ENCODE assay signal across 11 cellular contexts in the genomic region with DNA sequence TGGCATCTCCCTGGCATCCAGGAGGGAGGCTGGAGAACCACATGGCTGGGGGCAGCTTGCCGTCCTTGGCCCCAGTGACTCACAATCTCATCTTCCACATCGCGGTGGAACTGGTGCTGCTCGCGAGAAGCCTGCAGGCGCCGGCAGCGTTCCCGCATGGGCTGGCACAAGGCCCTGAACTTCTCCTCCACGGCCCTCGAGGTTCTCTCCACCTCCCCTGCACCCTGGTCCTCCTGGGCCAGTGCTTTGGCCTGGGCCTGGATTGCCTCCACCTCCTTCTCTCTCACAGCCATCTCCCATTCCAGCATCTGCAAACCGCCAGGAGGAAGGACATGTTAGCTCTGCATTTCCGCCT. TPM values are rescaled to one million over a fixed set of nuclear protein-coding genes. Genes with fewer than 3 reads are reported as not detected.
DNase-seq lines count a peak whose midpoint lies in the region; ATAC-seq, FAIRE-seq and TF ChIP-seq lines count a peak whose summit lies in the region.
"Had no signal": no experiment of that assay in that cellular context is flagged by ENCODE, and none has a peak within 500 bp of the region (broad histone marks: within the 10 kb centered on the region; RNA-seq: fewer than 3 reads in every experiment).

No MANE protein-coding gene starts in this region.

- H3K27me3 ChIP-seq in Panc1 (ENCODE audit: control insufficient read depth, insufficient read depth, low read length) (no peaks in the 10 kb centered on the region), adipocyte (replicated peaks; ENCODE audit: control insufficient read depth, insufficient read depth, low read length) (no peaks in the 10 kb centered on the region), H1 (replicated peaks in 1 of 4; ENCODE audit: control insufficient read depth in 3 of 4, extremely low read depth in 1 of 4, insufficient read depth in 3 of 4, low read length in 3 of 4) (no peaks in the 10 kb centered on the region)
- H3K27me3 ChIP-seq: BLaER1 treated with 17β-estradiol and CSF1 and Interleukin-3, amounts not matched to agents 10 nM and 100 nM; SJSA1 had no signal

- TF ChIP-seq CTCF in Panc1 (IDR thresholded peaks at IDR 0.05) (no peak), H1 (IDR thresholded peaks at IDR 0.05; ENCODE audit: control extremely low read depth in 1 of 3, insufficient read depth in 1 of 3, low read depth in 1 of 3, low read length in 3 of 3) (no peak), type B pancreatic cell (conservative IDR thresholded peaks at IDR 0.05) (no peak)

- no peak for TF ChIP-seq POLR2A in H1 (IDR thresholded peaks at IDR 0.05; ENCODE audit: control extremely low read depth in 1 of 2, low read depth in 2 of 2, low read length in 2 of 2)

- no peak for TF ChIP-seq EP300 in H1 (IDR thresholded peaks at IDR 0.05; ENCODE audit: borderline replicate concordance in 1 of 2, low read depth in 2 of 2, low read length in 2 of 2)

- intact Hi-C loops in Panc1 (cut with micrococcal nuclease; ENCODE audit: unreplicated experiment): loop anchor here (1.0 to 10.0 kb wide), 2 partner anchors 51 to 140 kb away; a partner anchor contains a TSS
- intact Hi-C loops in activated T-helper 2 cell treated with anti-CD3 and anti-CD28 coated beads, Interferon-gamma antibody, Interleukin-2, Interleukin-4, amounts not matched to agents 10 μg/mL and 5 μg/mL and 100 μg/mL, durations not matched to agents 14 hours and 24 hours and 36 hours (cut with micrococcal nuclease): loop anchor here (1.0 to 2.0 kb wide), 2 partner anchors 140 to 189 kb away; no protein-coding TSS in a partner anchor

- H3K4me1 Mint-ChIP-seq in type B pancreatic cell (ENCODE audit: unreplicated experiment): peaks cover 9% of the 10 kb centered on the region
- H3K4me1 Mint-ChIP-seq in activated T-helper 2 cell treated with anti-CD3 and anti-CD28 coated beads, Interferon-gamma antibody, Interleukin-2, Interleukin-4, amounts not matched to agents 10 μg/mL and 5 μg/mL and 100 μg/mL, durations not matched to agents 14 hours and 24 hours and 36 hours (ENCODE audit: low read depth): no peaks in the 10 kb centered on the region

- FAIRE-seq in H1 (lab: Jason Lieb, UNC): no peak

- no peak overlapping the region for H2BK5ac ChIP-seq in H1 (ENCODE audit: low read depth, low read length)

- H3K27ac ChIP-seq in Panc1 (ENCODE audit: low read length) (no peak overlapping the region), H1 (ENCODE audit: low read depth, low read length) (no peak overlapping the region)
- H3K27ac ChIP-seq: BLaER1 treated with 17β-estradiol and CSF1 and Interleukin-3, amounts not matched to agents 10 nM and 100 nM; GM23248; SJSA1 had no signal

- no peak overlapping the region for H2BK20ac ChIP-seq in H1 (ENCODE audit: low read length)

- ATAC-seq in Panc1: peak; percentile 10; the same call in 1 of the 2 replicates

- no peak overlapping the region for H3K56ac ChIP-seq in H1 (replicated peaks; ENCODE audit: insufficient read length, low read depth, low read length)

- no peaks in the 10 kb centered on the region for H3K27me3 Mint-ChIP-seq in type B pancreatic cell
- H3K27me3 Mint-ChIP-seq in activated T-helper 2 cell treated with anti-CD3 and anti-CD28 coated beads, Interferon-gamma antibody, Interleukin-2, Interleukin-4, amounts not matched to agents 10 μg/mL and 5 μg/mL and 100 μg/mL, durations not matched to agents 14 hours and 24 hours and 36 hours (ENCODE audit: low read depth): no peaks in the 10 kb centered on the region

- no peaks in the 10 kb centered on the region for H3K9me3 Mint-ChIP-seq in type B pancreatic cell
- no peaks in the 10 kb centered on the region for H3K9me3 Mint-ChIP-seq in activated T-helper 2 cell treated with anti-CD3 and anti-CD28 coated beads, Interferon-gamma antibody, Interleukin-2, Interleukin-4, amounts not matched to agents 10 μg/mL and 5 μg/mL and 100 μg/mL, durations not matched to agents 14 hours and 24 hours and 36 hours
- H3K9me3 Mint-ChIP-seq: CD8-positive, alpha-beta T cell had no signal

- H3K79me2 ChIP-seq in H1 (ENCODE audit: control insufficient read depth in 1 of 2, insufficient read depth in 2 of 2, low read length in 2 of 2): no peaks in the 10 kb centered on the region

- H3K23me2 ChIP-seq in H1 (ENCODE audit: low read depth, low read length): no peaks in the 10 kb centered on the region

- H3K14ac ChIP-seq in H1 (ENCODE audit: insufficient read length): no peak overlapping the region

- H3K4ac ChIP-seq in H1 (replicated peaks; ENCODE audit: insufficient read length, low read depth, low read length): no peak overlapping the region

- H2BK120ac ChIP-seq in H1 (replicated peaks; ENCODE audit: low read depth, low read length): no peak overlapping the region

- no peaks in the 10 kb centered on the region for H3K9me3 ChIP-seq in Panc1 (ENCODE audit: control insufficient read depth, insufficient read depth, low read depth, low read length)
- H3K9me3 ChIP-seq in adipocyte (ENCODE audit: control insufficient read depth, low read length): no peaks in the 10 kb centered on the region
- no peaks in the 10 kb centered on the region for H3K9me3 ChIP-seq in H1 (ENCODE audit: insufficient read depth in 2 of 2, low read depth in 1 of 2, low read length in 1 of 2)
- H3K9me3 ChIP-seq: BLaER1 treated with 17β-estradiol and CSF1 and Interleukin-3, amounts not matched to agents 10 nM and 100 nM; SJSA1 had no signal

- no peak overlapping the region for H4K8ac ChIP-seq in H1 (ENCODE audit: extremely low read depth, insufficient read depth, low read length)

- H3K4me2 ChIP-seq in H1 (ENCODE audit: insufficient read depth in 1 of 2, low read depth in 2 of 2, low read length in 2 of 2): no peak overlapping the region
- H3K4me2 ChIP-seq: BLaER1 treated with 17β-estradiol and CSF1 and Interleukin-3, amounts not matched to agents 10 nM and 100 nM had no signal

- no peak overlapping the region for H2AFZ ChIP-seq in H1 (ENCODE audit: low read length)
- H2AFZ ChIP-seq: GM23248 had no signal

- H3K4me1 ChIP-seq in Panc1 (ENCODE audit: control insufficient read depth, insufficient read depth, low read length): no peaks in the 10 kb centered on the region
- no peaks in the 10 kb centered on the region for H3K4me1 ChIP-seq in adipocyte (ENCODE audit: control insufficient read depth, insufficient read depth, low read length)
- peaks cover 0 to 3% (median 1%) of the 10 kb centered on the region in 4 experiments; a peak in 2 of 7 replicates for H3K4me1 ChIP-seq in H1 (replicated peaks in 1 of 4; ENCODE audit: control insufficient read depth in 3 of 4, insufficient read depth in 4 of 4, low read length in 3 of 4)
- H3K4me1 ChIP-seq: BLaER1 treated with 17β-estradiol and CSF1 and Interleukin-3, amounts not matched to agents 10 nM and 100 nM; SJSA1 had no signal

- no peak overlapping the region for H2AK5ac ChIP-seq in H1 (ENCODE audit: low read depth, low read length)

- no peaks in the 10 kb centered on the region for H3K79me1 ChIP-seq in H1 (ENCODE audit: low read depth, low read length)

- H3K36me3 ChIP-seq in Panc1 (ENCODE audit: control insufficient read depth, insufficient read depth, low read length) (no peaks in the 10 kb centered on the region), adipocyte (ENCODE audit: control insufficient read depth, insufficient read depth, low read length, severe bottlenecking) (no peaks in the 10 kb centered on the region), H1 (ENCODE audit: control insufficient read depth in 2 of 4, insufficient read depth in 4 of 4, low read length in 3 of 4) (peaks cover 37 to 64% (median 57%) of the 10 kb centered on the region in 4 experiments)
- H3K36me3 ChIP-seq: SJSA1 had no signal

- peak overlapping the region; percentile 21 for H3K9ac ChIP-seq in adipocyte (ENCODE audit: low read length)
- H3K9ac ChIP-seq in H1 (replicated peaks in 1 of 4; ENCODE audit: extremely low read depth in 1 of 4, low read depth in 3 of 4, low read length in 3 of 4): no peak overlapping the region
- H3K9ac ChIP-seq: GM23248 had no signal

- no peak for DNase-seq in Panc1 (ENCODE audit: low read depth, low spot score)
- DNase-seq in adipocyte (ENCODE audit: low read depth): no peak
- no peak for DNase-seq in H1 (ENCODE audit: low read depth in 1 of 2, low spot score in 2 of 2)
- no peak for DNase-seq in type B pancreatic cell (ENCODE audit: extremely low spot score, unreplicated experiment)
- DNase-seq in SKM-1 treated with dmso at 0.1 percent for 144 hours (lab: John Stamatoyannopoulos, UW; ENCODE audit: unreplicated experiment): no peak
- DNase-seq in stimulated activated naive CD4-positive, alpha-beta T cell treated with Interleukin-2 at 50 U/mL for 16 hours (lab: John Stamatoyannopoulos, UW): no peak
- no peak for DNase-seq in activated T-helper 2 cell treated with anti-CD3 and anti-CD28 coated beads, Interferon-gamma antibody, Interleukin-2, Interleukin-4, amounts not matched to agents 10 μg/mL and 5 μg/mL and 100 μg/mL, durations not matched to agents 14 hours and 24 hours and 36 hours (ENCODE audit: low spot score)

- BruUV-seq in Panc1 (replicated peaks; lab: Mats Ljungman, UMichigan): no TSS peak

- no peak overlapping the region for H3K4me3 ChIP-seq in Panc1 (ENCODE audit: low read depth in 2 of 2, low read length in 2 of 2)
- H3K4me3 ChIP-seq in adipocyte (ENCODE audit: low read length): no peak overlapping the region
- H3K4me3 ChIP-seq in H1 (ENCODE audit: extremely low read depth in 1 of 4, insufficient read depth in 2 of 4, low read depth in 3 of 4, low read length in 4 of 4): no peak overlapping the region
- H3K4me3 ChIP-seq: BLaER1 treated with 17β-estradiol and CSF1 and Interleukin-3, amounts not matched to agents 10 nM and 100 nM; GM23248; SJSA1 had no signal

- H2BK12ac ChIP-seq in H1 (ENCODE audit: low read depth, low read length): no peak overlapping the region

- peak overlapping the region; percentile 26 for H4K5ac ChIP-seq in H1 (ENCODE audit: insufficient read length, low read depth, low read length)

- H3K27ac Mint-ChIP-seq in type B pancreatic cell: peak overlapping the region; percentile 85
- no peak overlapping the region for H3K27ac Mint-ChIP-seq in activated T-helper 2 cell treated with anti-CD3 and anti-CD28 coated beads, Interferon-gamma antibody, Interleukin-2, Interleukin-4, amounts not matched to agents 10 μg/mL and 5 μg/mL and 100 μg/mL, durations not matched to agents 14 hours and 24 hours and 36 hours
- H3K27ac Mint-ChIP-seq: CD8-positive, alpha-beta T cell had no signal

- no peak overlapping the region for H3K23ac ChIP-seq in H1 (ENCODE audit: insufficient read length)

- POLR2A ChIA-PET in Panc1 (lab: Charles Lee): no interaction called here
- POLR2A ChIA-PET in H1 (lab: Charles Lee; ENCODE audit: partially characterized antibody): interaction anchor here (0.6 to 1.0 kb wide), 3 partner anchors 8 to 134 kb away, joined by 3 to 4 read pairs (median 3); partner anchors contain the start of gene RBM4B

- no peak overlapping the region for H3K4me3 Mint-ChIP-seq in type B pancreatic cell
- no peak overlapping the region for H3K4me3 Mint-ChIP-seq in activated T-helper 2 cell treated with anti-CD3 and anti-CD28 coated beads, Interferon-gamma antibody, Interleukin-2, Interleukin-4, amounts not matched to agents 10 μg/mL and 5 μg/mL and 100 μg/mL, durations not matched to agents 14 hours and 24 hours and 36 hours (ENCODE audit: low read depth)
- H3K4me3 Mint-ChIP-seq: CD8-positive, alpha-beta T cell had no signal

- 90% methylated on average over 13 of the region's 13 CpGs; no CpG with 5 or more reads in 1 of the 2 experiments for WGBS in H1 (ENCODE audit: extremely low coverage in 1 of 2, insufficient coverage in 1 of 2, insufficient read length in 1 of 2, insufficient replicate concordance in 2 of 2, low coverage in 1 of 2, low lambda C conversion rate in 2 of 2, missing lambda C conversion rate in 1 of 2), 2 experiments

- H4K20me1 ChIP-seq in H1 (replicated peaks in 1 of 2; ENCODE audit: control insufficient read depth in 1 of 2, insufficient read depth in 2 of 2, low read length in 2 of 2): peaks cover 0 to 4% of the 10 kb centered on the region in 2 experiments

- no peak overlapping the region for H4K91ac ChIP-seq in H1 (replicated peaks; ENCODE audit: insufficient read length, low read length)

- no peak for TF ChIP-seq RAD21 in H1 (IDR thresholded peaks at IDR 0.05 in 1 of 2, conservative IDR thresholded peaks at IDR 0.05 in 1 of 2; ENCODE audit: low read depth in 2 of 2, low read length in 2 of 2)

- in situ Hi-C loops in Panc1 (cut with HindIII; ENCODE audit: low pct_unique_long_range_greater_than_20kb, low sequenced_read_pairs): no loop called here

- CTCF ChIA-PET in Panc1 (lab: Charles Lee): interaction anchor here (1.4 kb wide), 1 partner anchor 139 kb away, joined by 4 read pairs; no protein-coding TSS in a partner anchor
- CTCF ChIA-PET in H1 (lab: Charles Lee; ENCODE audit: partially characterized antibody): interaction anchor here (0.5 to 7.5 kb wide), 11 partner anchors 8 to 282 kb away, joined by 3 to 90 read pairs (median 3); partner anchors contain the start of gene RCE1

- peaks cover 15% of the 10 kb centered on the region for H3K36me3 Mint-ChIP-seq in type B pancreatic cell
- no peaks in the 10 kb centered on the region for H3K36me3 Mint-ChIP-seq in activated T-helper 2 cell treated with anti-CD3 and anti-CD28 coated beads, Interferon-gamma antibody, Interleukin-2, Interleukin-4, amounts not matched to agents 10 μg/mL and 5 μg/mL and 100 μg/mL, durations not matched to agents 14 hours and 24 hours and 36 hours (ENCODE audit: low read depth)
- H3K36me3 Mint-ChIP-seq: CD8-positive, alpha-beta T cell had no signal

- no peak overlapping the region for H2BK15ac ChIP-seq in H1 (ENCODE audit: low read length)

- no peak overlapping the region for H3K18ac ChIP-seq in H1 (ENCODE audit: extremely low read depth, low read length)

RNA-seq across cellular contexts. Expression of gene RBM4B, which starts 16.3 kb away (rescaled TPM):
- 33.6 TPM for total RNA-seq in Panc1 (2021; ENCODE audit: unreplicated experiment)
- 29.5 TPM for polyA plus RNA-seq in Panc1 (2012; ENCODE audit: insufficient read length)
- 27.5 and 30.6 TPM in 2 replicates for total RNA-seq in H1 (2021; fragmentation: NEBNext Ultra II Directional; extraction: Animal tissue kit (Norgen Biotek cat#: 25700))
- polyA plus RNA-seq in H1 (2011; rRNA removed): 19.2 and 30.5 TPM in 2 replicates
- 32.9 TPM for polyA plus RNA-seq in H1 (2011; cell fraction: cytosol; rRNA removed)
- polyA plus RNA-seq in H1 (2011; cell fraction: nucleus; rRNA removed): 37.4 TPM
- 25.2 to 37.5 TPM (median 29.7 TPM) in 4 replicates for polyA plus RNA-seq in H1 (2012, experiment 1 of 2)
- 7.2 TPM for polyA plus RNA-seq in H1 (2012, experiment 2 of 2)
- polyA plus RNA-seq in H1 (2013, experiment 1 of 2): 25.9 TPM
- polyA plus RNA-seq in H1 (2013, experiment 2 of 2): 24.2 TPM
- 25.2 and 29.1 TPM in 2 replicates for polyA minus RNA-seq in H1 (2011; rRNA and poly(A)+ RNA removed)
- 11.6 TPM for polyA minus RNA-seq in H1 (2011; cell fraction: cytosol; rRNA and poly(A)+ RNA removed)
- polyA minus RNA-seq in H1 (2011; cell fraction: nucleus; rRNA and poly(A)+ RNA removed): 24.8 TPM
- 25.2 and 49.1 TPM in 2 replicates for total RNA-seq in type B pancreatic cell (ENCODE audit: low replicate concordance)
- 16.5 and 18.4 TPM in 2 replicates for total RNA-seq in activated T-helper 2 cell treated with anti-CD3 and anti-CD28 coated beads, Interferon-gamma antibody, Interleukin-2, Interleukin-4, amounts not matched to agents 10 μg/mL and 5 μg/mL and 100 μg/mL, durations not matched to agents 14 hours and 24 hours and 36 hours

RNA-seq across cellular contexts. Expression of gene SPTBN2, which starts 35.0 kb away (rescaled TPM):
- total RNA-seq in Panc1 (2021; ENCODE audit: unreplicated experiment) (7.3 TPM), type B pancreatic cell (ENCODE audit: low replicate concordance) (56.0 and 139 TPM in 2 replicates)
- 7.8 TPM for polyA plus RNA-seq in Panc1 (2012; ENCODE audit: insufficient read length)
- total RNA-seq in H1 (2021; fragmentation: NEBNext Ultra II Directional; extraction: Animal tissue kit (Norgen Biotek cat#: 25700)): 69.0 and 71.4 TPM in 2 replicates
- 19.1 and 25.9 TPM in 2 replicates for polyA plus RNA-seq in H1 (2011; rRNA removed)
- 22.8 TPM for polyA plus RNA-seq in H1 (2011; cell fraction: cytosol; rRNA removed)
- polyA plus RNA-seq in H1 (2011; cell fraction: nucleus; rRNA removed): 87.4 TPM
- 33.8 to 72.3 TPM (median 66.2 TPM) in 4 replicates for polyA plus RNA-seq in H1 (2012, experiment 1 of 2)
- 35.6 TPM for polyA plus RNA-seq in H1 (2012, experiment 2 of 2)
- 24.5 TPM for polyA plus RNA-seq in H1 (2013, experiment 1 of 2)
- 25.1 TPM for polyA plus RNA-seq in H1 (2013, experiment 2 of 2)
- polyA minus RNA-seq in H1 (2011; rRNA and poly(A)+ RNA removed): 37.3 and 37.6 TPM in 2 replicates
- 28.1 TPM for polyA minus RNA-seq in H1 (2011; cell fraction: cytosol; rRNA and poly(A)+ RNA removed)
- polyA minus RNA-seq in H1 (2011; cell fraction: nucleus; rRNA and poly(A)+ RNA removed): 34.3 TPM
- 0.73 and 0.99 TPM in 2 replicates for total RNA-seq in activated T-helper 2 cell treated with anti-CD3 and anti-CD28 coated beads, Interferon-gamma antibody, Interleukin-2, Interleukin-4, amounts not matched to agents 10 μg/mL and 5 μg/mL and 100 μg/mL, durations not matched to agents 14 hours and 24 hours and 36 hours
- total RNA-seq: CD8-positive, alpha-beta T cell had no signal
- polyA plus RNA-seq: GM23248 had no signal

RNA-seq across cellular contexts. Expression of gene RBM4, which starts 55.5 kb away (rescaled TPM):
- total RNA-seq in Panc1 (2021; ENCODE audit: unreplicated experiment): 195 TPM
- polyA plus RNA-seq in Panc1 (2012; ENCODE audit: insufficient read length): 186 TPM
- 192 and 201 TPM in 2 replicates for total RNA-seq in H1 (2021; fragmentation: NEBNext Ultra II Directional; extraction: Animal tissue kit (Norgen Biotek cat#: 25700))
- 276 and 330 TPM in 2 replicates for polyA plus RNA-seq in H1 (2011; rRNA removed)
- polyA plus RNA-seq in H1 (2011; cell fraction: cytosol; rRNA removed): 251 TPM
- 120 TPM for polyA plus RNA-seq in H1 (2011; cell fraction: nucleus; rRNA removed)
- 211 to 279 TPM (median 233 TPM) in 4 replicates for polyA plus RNA-seq in H1 (2012, experiment 1 of 2)
- 264 TPM for polyA plus RNA-seq in H1 (2012, experiment 2 of 2)
- 129 TPM for polyA plus RNA-seq in H1 (2013, experiment 1 of 2)
- 128 TPM for polyA plus RNA-seq in H1 (2013, experiment 2 of 2)
- 233 and 261 TPM in 2 replicates for polyA minus RNA-seq in H1 (2011; rRNA and poly(A)+ RNA removed)
- polyA minus RNA-seq in H1 (2011; cell fraction: cytosol; rRNA and poly(A)+ RNA removed): 68.5 TPM
- 155 TPM for polyA minus RNA-seq in H1 (2011; cell fraction: nucleus; rRNA and poly(A)+ RNA removed)
- total RNA-seq in type B pancreatic cell (ENCODE audit: low replicate concordance): 191 and 228 TPM in 2 replicates
- total RNA-seq in activated T-helper 2 cell treated with anti-CD3 and anti-CD28 coated beads, Interferon-gamma antibody, Interleukin-2, Interleukin-4, amounts not matched to agents 10 μg/mL and 5 μg/mL and 100 μg/mL, durations not matched to agents 14 hours and 24 hours and 36 hours: 125 and 129 TPM in 2 replicates
